ENCODE assay signal across 17 cellular contexts in the genomic region with DNA sequence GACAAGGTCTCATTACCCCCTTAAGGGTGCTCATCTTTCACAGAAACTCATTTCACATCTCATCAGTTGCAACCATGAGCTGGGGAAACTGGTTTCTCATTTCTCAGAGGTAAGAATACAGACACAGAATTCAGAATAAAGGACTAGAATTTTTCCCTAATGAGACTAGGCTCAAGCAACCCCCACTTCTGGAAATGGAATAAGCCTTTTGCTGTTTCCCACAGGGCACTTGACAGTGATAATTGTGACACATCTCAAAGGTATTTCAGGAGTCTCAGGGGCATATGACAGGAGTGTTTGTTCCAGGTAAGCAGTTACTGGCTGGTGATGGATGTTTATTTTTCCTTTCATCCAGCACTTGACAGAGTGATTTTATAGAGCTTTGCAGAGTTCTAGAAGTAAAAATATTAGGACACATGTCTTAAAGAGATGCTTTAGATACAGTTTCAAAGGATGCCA.
A peak's percentile ranks its signal among the peaks of the same experiment; 100 is the strongest.
DNase-seq lines count a peak whose midpoint lies in the region; ATAC-seq, FAIRE-seq and TF ChIP-seq lines count a peak whose summit lies in the region.
"Had no signal": no experiment of that assay in that cellular context is flagged by ENCODE, and none has a peak within 500 bp of the region (broad histone marks: within the 10 kb centered on the region; RNA-seq: fewer than 3 reads in every experiment).

No MANE protein-coding gene starts in this region.

- no peaks in the 10 kb centered on the region for H3K4me1 ChIP-seq in small intestine (ENCODE audit: control insufficient read depth in 2 of 2, insufficient read depth in 1 of 2, low read depth in 1 of 2, low read length in 1 of 2)

- no peak for FAIRE-seq in small intestine (lab: Jason Lieb, UNC)

- POLR2A ChIA-PET in HEK293T (lab: Yijun Ruan, JAX), result no interaction called here

- H3K27ac ChIP-seq in small intestine (ENCODE audit: low read depth in 1 of 2, low read length in 1 of 2), result no peak overlapping the region
- H3K27ac ChIP-seq: VCaP had no signal

- CTCF ChIA-PET in HEK293T (lab: Yijun Ruan, JAX), result no interaction called here

- no peaks in the 10 kb centered on the region for H3K36me3 ChIP-seq in small intestine (ENCODE audit: control insufficient read depth in 2 of 2, insufficient read depth in 2 of 2, low read length in 2 of 2)

- no peak overlapping the region for H3K27ac Mint-ChIP-seq in activated naive CD8-positive, alpha-beta T cell treated with anti-CD3 and anti-CD28 coated beads, Interleukin-2, amount 50 U/mL, for 24 hours
- H3K27ac Mint-ChIP-seq: activated T-helper 1 cell treated with anti-CD3 and anti-CD28 coated beads, Interleukin-12 subunit alpha, Interleukin-12 subunit beta, Interleukin-2, Interleukin-4 antibody, amounts not matched to agents 30 ng/mL and 10 ng/mL and 1 ng/mL, durations not matched to agents 14 hours and 24 hours and 36 hours had no signal

- ATAC-seq in GM19395 (IDR thresholded peaks at IDR 0.05; ENCODE audit: unreplicated experiment), result peak; percentile 45
- ATAC-seq in GM21737 (IDR thresholded peaks at IDR 0.05; ENCODE audit: unreplicated experiment), result no peak
- no peak for ATAC-seq in activated naive CD8-positive, alpha-beta T cell treated with anti-CD3 and anti-CD28 coated beads, Interleukin-2, amount 50 U/mL, for 24 hours
- ATAC-seq: left cardiac atrium had no signal

- no peak for TF ChIP-seq CTCF in fibroblast of the aortic adventitia (IDR thresholded peaks at IDR 0.05; ENCODE audit: insufficient read depth, low read length)

- no peaks in the 10 kb centered on the region for H3K9me3 ChIP-seq in small intestine (ENCODE audit: control insufficient read depth, low read depth)

- H3K4me3 Mint-ChIP-seq in activated naive CD8-positive, alpha-beta T cell treated with anti-CD3 and anti-CD28 coated beads, Interleukin-2, amount 50 U/mL, for 24 hours, result no peak overlapping the region
- H3K4me3 Mint-ChIP-seq: activated T-helper 1 cell treated with anti-CD3 and anti-CD28 coated beads, Interleukin-12 subunit alpha, Interleukin-12 subunit beta, Interleukin-2, Interleukin-4 antibody, amounts not matched to agents 30 ng/mL and 10 ng/mL and 1 ng/mL, durations not matched to agents 14 hours and 24 hours and 36 hours had no signal

- no peaks in the 10 kb centered on the region for H3K9me3 Mint-ChIP-seq in activated naive CD8-positive, alpha-beta T cell treated with anti-CD3 and anti-CD28 coated beads, Interleukin-2, amount 50 U/mL, for 24 hours
- H3K9me3 Mint-ChIP-seq: activated T-helper 1 cell treated with anti-CD3 and anti-CD28 coated beads, Interleukin-12 subunit alpha, Interleukin-12 subunit beta, Interleukin-2, Interleukin-4 antibody, amounts not matched to agents 30 ng/mL and 10 ng/mL and 1 ng/mL, durations not matched to agents 14 hours and 24 hours and 36 hours had no signal

- H3K4me3 ChIP-seq in fibroblast of the aortic adventitia (ENCODE audit: low read depth, low read length) (no peak overlapping the region), small intestine (ENCODE audit: low read depth in 1 of 2, low read length in 2 of 2) (no peak overlapping the region)

- no peaks in the 10 kb centered on the region for H3K36me3 Mint-ChIP-seq in activated naive CD8-positive, alpha-beta T cell treated with anti-CD3 and anti-CD28 coated beads, Interleukin-2, amount 50 U/mL, for 24 hours (ENCODE audit: low read depth)

- no peaks in the 10 kb centered on the region for H3K27me3 ChIP-seq in small intestine (ENCODE audit: control insufficient read depth in 2 of 2, insufficient read depth in 2 of 2, low read length in 2 of 2)

- DNase-seq in A172 (ENCODE audit: low spot score), result peak; percentile 51
- DNase-seq in NCI-H226, result peak; percentile 51
- DNase-seq in fibroblast of the aortic adventitia (ENCODE audit: low read depth), result peak; percentile 36
- DNase-seq in HEK293T (ENCODE audit: extremely low spot score), result no peak
- no peak for DNase-seq in activated naive CD8-positive, alpha-beta T cell treated with anti-CD3 and anti-CD28 coated beads, Interleukin-2, amount 50 U/mL, for 24 hours
- DNase-seq in small intestine, result no peak
- DNase-seq: caudate nucleus; GDM1; left cardiac atrium; NCI-H2029; occipital lobe; stimulated activated CD4-positive, alpha-beta T cell treated with anti-CD3 and anti-CD28 coated beads, Interleukin-1b, Interleukin-23, amount 100 ng/mL, for 48 hours; stimulated activated naive CD4-positive, alpha-beta T cell treated with Interleukin-2 at 50 U/mL for 16 hours had no signal

- no peaks in the 10 kb centered on the region for H3K27me3 Mint-ChIP-seq in activated naive CD8-positive, alpha-beta T cell treated with anti-CD3 and anti-CD28 coated beads, Interleukin-2, amount 50 U/mL, for 24 hours

- peaks cover 2% of the 10 kb centered on the region for H3K4me1 Mint-ChIP-seq in activated naive CD8-positive, alpha-beta T cell treated with anti-CD3 and anti-CD28 coated beads, Interleukin-2, amount 50 U/mL, for 24 hours

TF ChIP-seq in HEK293T, 16 proteins besides CTCF, POLR2A, EP300 and RAD21:
- TF ChIP-seq ARNT (IDR thresholded peaks at IDR 0.05) (no peak), FOXK2 (IDR thresholded peaks at IDR 0.05) (no peak), LEF1 (IDR thresholded peaks at IDR 0.05; ENCODE audit: borderline replicate concordance) (no peak), NFRKB (IDR thresholded peaks at IDR 0.05) (no peak), BHLHE40 (IDR thresholded peaks at IDR 0.05; ENCODE audit: borderline replicate concordance) (no peak), L3MBTL2 (conservative IDR thresholded peaks at IDR 0.05) (no peak), SUZ12 (IDR thresholded peaks at IDR 0.05) (no peak)
- TF ChIP-seq, protein P1, sequence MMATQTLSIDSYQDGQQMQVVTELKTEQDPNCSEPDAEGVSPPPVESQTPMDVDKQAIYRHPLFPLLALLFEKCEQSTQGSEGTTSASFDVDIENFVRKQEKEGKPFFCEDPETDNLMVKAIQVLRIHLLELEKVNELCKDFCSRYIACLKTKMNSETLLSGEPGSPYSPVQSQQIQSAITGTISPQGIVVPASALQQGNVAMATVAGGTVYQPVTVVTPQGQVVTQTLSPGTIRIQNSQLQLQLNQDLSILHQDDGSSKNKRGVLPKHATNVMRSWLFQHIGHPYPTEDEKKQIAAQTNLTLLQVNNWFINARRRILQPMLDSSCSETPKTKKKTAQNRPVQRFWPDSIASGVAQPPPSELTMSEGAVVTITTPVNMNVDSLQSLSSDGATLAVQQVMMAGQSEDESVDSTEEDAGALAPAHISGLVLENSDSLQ (IDR thresholded peaks at IDR 0.05), result no peak

Comparison
In these comparisons a context has a peak if more than half of its experiments do, and no peak if none do; other contexts are left out.
1. DNase-seq: peak in A172 (single experiment), NCI-H226 (single experiment) and fibroblast of the aortic adventitia (single experiment); none in HEK293T (single experiment), activated naive CD8-positive, alpha-beta T cell treated with anti-CD3 and anti-CD28 coated beads, Interleukin-2, amount 50 U/mL, for 24 hours (single experiment) and small intestine (single experiment).